In the genomic region with DNA sequence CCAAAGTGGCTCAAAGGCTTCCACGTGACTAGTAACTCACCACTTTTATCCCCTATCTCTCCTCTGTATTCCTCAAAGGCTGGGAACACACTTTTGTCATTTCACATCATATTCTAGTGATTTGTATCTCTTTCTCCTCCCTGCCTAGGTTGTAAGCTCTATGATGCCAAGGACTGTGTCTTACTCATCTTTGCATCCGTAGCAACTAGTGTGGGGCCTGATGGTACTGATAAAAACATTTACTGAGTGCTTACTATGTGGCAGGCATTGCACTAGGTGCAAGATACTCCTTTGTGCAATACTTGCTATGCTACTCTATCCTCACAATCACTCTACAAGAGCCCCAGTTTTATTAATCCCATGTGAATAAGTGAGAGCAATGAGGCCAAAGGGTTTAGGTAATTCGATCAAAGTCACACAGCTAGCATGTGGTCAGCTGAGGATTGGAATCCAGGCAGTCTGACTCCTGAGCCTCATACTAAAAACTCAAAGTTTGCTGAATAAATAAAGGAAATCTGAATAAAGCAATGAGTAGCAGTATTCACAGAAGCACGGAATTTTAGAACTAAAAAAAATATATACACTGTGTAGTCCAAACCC, we compare ENCODE assay signal across 28 cellular contexts.
"Had no signal": no experiment of that assay in that cellular context is flagged by ENCODE, and none has a peak within 500 bp of the region (broad histone marks: within the 10 kb centered on the region; RNA-seq: fewer than 3 reads in every experiment).

No MANE protein-coding gene starts in this region.

- H3K4me3 ChIP-seq: breast epithelium, colonic mucosa, dorsolateral prefrontal cortex, esophagus muscularis mucosa, gastroesophageal sphincter, heart left ventricle, testis, vagina had no signal

- H3K27ac Mint-ChIP-seq: memory B cell; nephron progenitor cell; stimulated activated naive B cell treated with anti-CD40 and anti-IgM and Interleukin-4, amounts not matched to agents 10 μg/mL and 1 μg/mL and 100 μg/mL, for 72 hours had no signal

- ATAC-seq: effector memory CD8-positive, alpha-beta T cell; gastroesophageal sphincter; heart left ventricle; sciatic nerve; stimulated activated naive B cell treated with anti-CD40 and anti-IgM and Interleukin-4, amounts not matched to agents 10 μg/mL and 1 μg/mL and 100 μg/mL, for 72 hours had no signal

- DNase-seq: activated CD4-positive, alpha-beta T cell treated with anti-CD3 and anti-CD28 coated beads for 48 hours; activated CD4-positive, CD25-positive, alpha-beta regulatory T cell; activated gamma-delta T cell treated with Interleukin-2 at 50 U/mL for 16 hours; activated T-cell treated with anti-CD3 and anti-CD28 coated beads for 4 hours; colonic mucosa; dorsolateral prefrontal cortex; effector memory CD8-positive, alpha-beta T cell; heart left ventricle; islet precursor cell; left cardiac atrium; nephron progenitor cell; occipital lobe; stimulated activated CD4-positive, alpha-beta T cell treated with anti-CD3 and anti-CD28 coated beads, Interleukin-2, amount 100 ng/mL, for 48 hours; stimulated activated CD8-positive, alpha-beta memory T cell treated with anti-CD3 and anti-CD28 coated beads, Interleukin-4, amount 100 ng/mL, for 48 hours; stimulated activated naive B cell treated with anti-CD40 and anti-IgM and Interleukin-4, amounts not matched to agents 10 μg/mL and 1 μg/mL and 100 μg/mL, for 72 hours; T-helper 1 cell; T-helper 9 cell; testis; trophoblast cell had no signal

- H3K9me3 ChIP-seq: breast epithelium, colonic mucosa, esophagus muscularis mucosa, gastroesophageal sphincter, heart left ventricle, testis, vagina had no signal

- H3K4me1 ChIP-seq: breast epithelium, colonic mucosa, esophagus muscularis mucosa, gastroesophageal sphincter, heart left ventricle, vagina had no signal

- H3K36me3 Mint-ChIP-seq: activated CD4-positive, alpha-beta memory T cell treated with anti-CD3 and anti-CD28 coated beads for 36 hours; memory B cell; stimulated activated naive B cell treated with anti-CD40 and anti-IgM and Interleukin-4, amounts not matched to agents 10 μg/mL and 1 μg/mL and 100 μg/mL, for 72 hours had no signal

- H3K4me1 Mint-ChIP-seq: memory B cell; stimulated activated naive B cell treated with anti-CD40 and anti-IgM and Interleukin-4, amounts not matched to agents 10 μg/mL and 1 μg/mL and 100 μg/mL, for 72 hours had no signal

- H3K36me3 ChIP-seq: breast epithelium, colonic mucosa, esophagus muscularis mucosa, gastroesophageal sphincter, heart left ventricle, vagina had no signal

- H3K4me3 Mint-ChIP-seq: activated CD4-positive, alpha-beta memory T cell treated with anti-CD3 and anti-CD28 coated beads for 36 hours; activated naive CD8-positive, alpha-beta T cell; central memory CD8-positive, alpha-beta T cell; effector memory CD8-positive, alpha-beta T cell; memory B cell; nephron progenitor cell; stimulated activated naive B cell treated with anti-CD40 and anti-IgM and Interleukin-4, amounts not matched to agents 10 μg/mL and 1 μg/mL and 100 μg/mL, for 72 hours had no signal

- H3K27me3 ChIP-seq: breast epithelium, colonic mucosa, dorsolateral prefrontal cortex, esophagus muscularis mucosa, gastroesophageal sphincter, heart left ventricle, testis, vagina had no signal

- H3K9me3 Mint-ChIP-seq: activated CD4-positive, alpha-beta memory T cell treated with anti-CD3 and anti-CD28 coated beads for 36 hours; central memory CD8-positive, alpha-beta T cell; effector memory CD8-positive, alpha-beta T cell; memory B cell; nephron progenitor cell; stimulated activated naive B cell treated with anti-CD40 and anti-IgM and Interleukin-4, amounts not matched to agents 10 μg/mL and 1 μg/mL and 100 μg/mL, for 72 hours had no signal

- H3K27me3 Mint-ChIP-seq: activated CD4-positive, alpha-beta memory T cell treated with anti-CD3 and anti-CD28 coated beads for 36 hours; activated naive CD8-positive, alpha-beta T cell; central memory CD8-positive, alpha-beta T cell; effector memory CD8-positive, alpha-beta T cell had no signal

- H3K27ac ChIP-seq: breast epithelium, colonic mucosa, dorsolateral prefrontal cortex, esophagus muscularis mucosa, gastroesophageal sphincter, heart left ventricle, testis, vagina had no signal
